In genomic region chr2:70861774-70862644, GRCh38 we compare ENCODE assay signal across 1 cellular context.
TF ChIP-seq lines count a peak whose summit lies in the region.

No MANE protein-coding gene starts in this region.

TF ChIP-seq in WTC11, 78 proteins besides CTCF, POLR2A, EP300 and RAD21 (continued from another document):
- TF ChIP-seq ZNF532 (CRISPR knock-in tag; IDR thresholded peaks at IDR 0.05; ENCODE audit: borderline replicate concordance), result no peak
- TF ChIP-seq MLX (CRISPR knock-in tag; IDR thresholded peaks at IDR 0.05), result no peak
